ENCODE assay signal across 19 cellular contexts in genomic region chr18:6941988-6942387, GRCh38.
"Had no signal": no experiment of that assay in that cellular context is flagged by ENCODE, and none has a peak within 500 bp of the region (broad histone marks: within the 10 kb centered on the region; RNA-seq: fewer than 3 reads in every experiment).

No MANE protein-coding gene starts in this region.

- H3K4me3 ChIP-seq: esophagus muscularis mucosa, gastrocnemius medialis, left ventricle myocardium inferior, lower lobe of right lung, psoas muscle, right lobe of liver, spleen, testis, tibial nerve, upper lobe of right lung, vagina had no signal

- H3K4me1 ChIP-seq: esophagus muscularis mucosa, gastrocnemius medialis, left ventricle myocardium inferior, lower lobe of right lung, psoas muscle, right lobe of liver, spleen, testis, tibial nerve, upper lobe of right lung, vagina had no signal

- H3K27ac ChIP-seq: epithelial cell of prostate, esophagus muscularis mucosa, gastrocnemius medialis, left ventricle myocardium inferior, lower lobe of right lung, psoas muscle, right lobe of liver, spleen, testis, tibial nerve, upper lobe of right lung, vagina had no signal

- H3K36me3 ChIP-seq: esophagus muscularis mucosa, gastrocnemius medialis, left ventricle myocardium inferior, lower lobe of right lung, right lobe of liver, spleen, tibial nerve, upper lobe of right lung, vagina had no signal

- H3K27me3 ChIP-seq: right lobe of liver, testis, tibial nerve, upper lobe of right lung, vagina had no signal

- H3K9me3 ChIP-seq: esophagus muscularis mucosa, gastrocnemius medialis, left ventricle myocardium inferior, lower lobe of right lung, psoas muscle, right lobe of liver, spleen, testis, tibial nerve, upper lobe of right lung, vagina had no signal

- DNase-seq: effector memory CD8-positive, alpha-beta T cell; gastrocnemius medialis; kidney; left cardiac atrium; left ventricle myocardium inferior; lower lobe of right lung; psoas muscle; retina; right lobe of liver; spleen; stimulated activated CD4-positive, alpha-beta T cell treated with anti-CD3 and anti-CD28 coated beads, Interleukin-15, amount 100 ng/mL, for 24 hours; stimulated activated CD4-positive, alpha-beta T cell treated with anti-CD3 and anti-CD28 coated beads, Interleukin-1b, Interleukin-23, amount 100 ng/mL, for 48 hours; stimulated activated CD4-positive, alpha-beta T cell treated with anti-CD3 and anti-CD28 coated beads, Interleukin-4, amount 100 ng/mL, for 24 hours; testis; upper lobe of right lung had no signal
